In the genomic region with DNA sequence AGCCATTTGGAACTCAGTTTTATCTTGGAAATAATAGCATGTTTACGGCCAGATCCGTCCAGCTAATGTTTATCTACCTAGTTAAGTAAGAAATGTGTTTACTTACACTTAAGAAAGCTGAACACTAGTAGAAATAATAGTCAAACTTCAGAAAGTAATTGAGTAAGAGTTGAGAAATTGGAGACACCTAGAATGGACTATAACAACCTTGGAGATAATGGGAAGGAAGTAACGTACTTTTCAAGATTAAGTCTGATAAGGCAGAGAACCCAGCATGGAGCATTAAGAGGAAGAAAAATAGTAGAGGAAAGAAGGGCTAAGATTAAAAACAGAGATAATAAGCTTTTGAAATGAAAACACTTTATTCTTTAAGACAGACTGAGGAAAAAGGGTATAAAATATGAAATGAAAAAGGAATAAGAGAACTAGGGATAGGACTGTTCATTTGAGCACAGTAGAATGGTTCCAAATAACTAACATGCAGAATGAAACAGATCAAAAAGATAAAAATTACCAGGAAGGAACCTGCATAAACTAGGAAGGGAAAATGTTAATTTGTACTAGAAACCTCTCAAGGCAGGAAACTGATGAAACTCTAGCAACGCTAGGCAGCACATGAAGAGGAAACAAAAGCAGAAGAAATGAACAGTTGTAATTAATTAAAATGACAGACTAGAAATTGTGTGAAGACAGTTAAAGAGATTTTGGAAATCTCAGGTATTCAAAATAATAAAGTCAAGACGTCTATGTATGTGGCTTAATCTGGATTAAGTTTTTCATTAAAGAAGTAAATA, we compare ENCODE assay signal across 13 cellular contexts.
DNase-seq lines count a peak whose midpoint lies in the region; ATAC-seq, FAIRE-seq and TF ChIP-seq lines count a peak whose summit lies in the region.
"Had no signal": no experiment of that assay in that cellular context is flagged by ENCODE, and none has a peak within 500 bp of the region (broad histone marks: within the 10 kb centered on the region; RNA-seq: fewer than 3 reads in every experiment).

No MANE protein-coding gene starts in this region.

- H4K20me1 ChIP-seq in K562 (replicated peaks; ENCODE audit: control insufficient read depth, insufficient read depth, low read length), result no peaks in the 10 kb centered on the region
- H4K20me1 ChIP-seq in osteoblast (ENCODE audit: insufficient read depth, low read length), result peaks cover 6% of the 10 kb centered on the region

- H3K4me3 ChIP-seq in K562 (no peak overlapping the region), mucosa of descending colon (no peak overlapping the region), osteoblast (ENCODE audit: insufficient read depth, low read length) (no peak overlapping the region)
- H3K4me3 ChIP-seq: cardiac muscle cell, GM23248 had no signal

- no peak for DNase-seq in activated T-cell treated with anti-CD3 and anti-CD28 coated beads, Interleukin-2, amount 50 U/mL, for 72 hours
- DNase-seq in activated T-cell treated with anti-CD3 and anti-CD28 coated beads, Interleukin-2, amount 50 U/mL, for 1 hour, result no peak
- peak; percentile 55 for DNase-seq in OCI-M1 (lab: John Stamatoyannopoulos, UW)
- no peak for DNase-seq in K562 (ENCODE audit: extremely low read depth in 1 of 4, low spot score in 3 of 4)
- no peak for DNase-seq in stimulated activated naive CD8-positive, alpha-beta T cell treated with anti-CD3 and anti-CD28 coated beads, Interleukin-15, amount 100 ng/mL, for 72 hours
- no peak for DNase-seq in mucosa of descending colon
- no peak for DNase-seq in osteoblast (ENCODE audit: insufficient read length, low spot score, missing footprints)
- no peak for DNase-seq in NCI-H1694 (lab: John Stamatoyannopoulos, UW)
- DNase-seq: GM23248, IMR-90, nucleus accumbens had no signal

- no peaks in the 10 kb centered on the region for H3K9me1 ChIP-seq in K562 (ENCODE audit: control insufficient read depth, insufficient read depth, low read length)

- H3K4me3 Mint-ChIP-seq in activated T-cell treated with anti-CD3 and anti-CD28 coated beads, Interleukin-2, amount 50 U/mL, for 72 hours, result peak overlapping the region; percentile 42 to 77
- H3K4me3 Mint-ChIP-seq in stimulated activated naive CD8-positive, alpha-beta T cell treated with anti-CD3 and anti-CD28 coated beads, Interleukin-15, amount 100 ng/mL, for 72 hours, result peak overlapping the region; percentile 46 to 83

- peak; percentile 37; the same call in 1 of the 2 replicates for TF ChIP-seq EP300 in K562 (IDR thresholded peaks at IDR 0.05; ENCODE audit: low read length)

- H3K36me3 ChIP-seq in K562 (ENCODE audit: control insufficient read depth, insufficient read depth, low read length) (no peaks in the 10 kb centered on the region), mucosa of descending colon (ENCODE audit: low read depth) (no peaks in the 10 kb centered on the region), osteoblast (ENCODE audit: insufficient read depth, low read length) (no peaks in the 10 kb centered on the region)
- H3K36me3 ChIP-seq: cardiac muscle cell had no signal

- H3K27me3 ChIP-seq in K562 (ENCODE audit: control insufficient read depth in 2 of 2, insufficient read depth in 2 of 2, low read length in 2 of 2), result no peaks in the 10 kb centered on the region
- H3K27me3 ChIP-seq in osteoblast (ENCODE audit: insufficient read depth, low read length), result no peaks in the 10 kb centered on the region
- H3K27me3 ChIP-seq: cardiac muscle cell had no signal

- H3K9ac ChIP-seq in K562 (ENCODE audit: insufficient read depth in 1 of 2, low read depth in 2 of 2, low read length in 2 of 2), result no peak overlapping the region
- H3K9ac ChIP-seq: GM23248 had no signal

- POLR2A ChIA-PET in K562 (lab: Yijun Ruan, JAX), result no interaction called here

- H3K4me1 Mint-ChIP-seq in activated T-cell treated with anti-CD3 and anti-CD28 coated beads, Interleukin-2, amount 50 U/mL, for 72 hours (ENCODE audit: low read depth), result peaks cover 56% of the 10 kb centered on the region
- H3K4me1 Mint-ChIP-seq in stimulated activated naive CD8-positive, alpha-beta T cell treated with anti-CD3 and anti-CD28 coated beads, Interleukin-15, amount 100 ng/mL, for 72 hours, result peaks cover 65% of the 10 kb centered on the region

- peak overlapping the region; percentile 79 for H3K27ac Mint-ChIP-seq in activated T-cell treated with anti-CD3 and anti-CD28 coated beads, Interleukin-2, amount 50 U/mL, for 72 hours
- peak overlapping the region; percentile 29 to 97 for H3K27ac Mint-ChIP-seq in stimulated activated naive CD8-positive, alpha-beta T cell treated with anti-CD3 and anti-CD28 coated beads, Interleukin-15, amount 100 ng/mL, for 72 hours

- peaks cover 0 to 2% of the 10 kb centered on the region in 2 donors for H3K9me3 Mint-ChIP-seq in activated T-cell treated with anti-CD3 and anti-CD28 coated beads, Interleukin-2, amount 50 U/mL, for 72 hours
- H3K9me3 Mint-ChIP-seq in stimulated activated naive CD8-positive, alpha-beta T cell treated with anti-CD3 and anti-CD28 coated beads, Interleukin-15, amount 100 ng/mL, for 72 hours, result no peaks in the 10 kb centered on the region

- peaks cover 0 to 2% of the 10 kb centered on the region in 2 donors for H3K36me3 Mint-ChIP-seq in activated T-cell treated with anti-CD3 and anti-CD28 coated beads, Interleukin-2, amount 50 U/mL, for 72 hours (ENCODE audit: insufficient read depth in 2 of 2)

- H3K27me3 Mint-ChIP-seq in activated T-cell treated with anti-CD3 and anti-CD28 coated beads, Interleukin-2, amount 50 U/mL, for 72 hours (ENCODE audit: low read depth), result no peaks in the 10 kb centered on the region
- H3K27me3 Mint-ChIP-seq in stimulated activated naive CD8-positive, alpha-beta T cell treated with anti-CD3 and anti-CD28 coated beads, Interleukin-15, amount 100 ng/mL, for 72 hours, result no peaks in the 10 kb centered on the region

- H3K27ac ChIP-seq in K562 (ENCODE audit: extremely low read depth, low read depth, low read length), result no peak overlapping the region
- no peak overlapping the region for H3K27ac ChIP-seq in osteoblast (ENCODE audit: low read depth, low read length)
- H3K27ac ChIP-seq: cardiac muscle cell, GM23248 had no signal

- BruUV-seq in K562 (replicated peaks; lab: Mats Ljungman, UMichigan), result no TSS peak

- FAIRE-seq in K562 (lab: Jason Lieb, UNC), result no peak

- H3K9me3 ChIP-seq in K562 (replicated peaks; ENCODE audit: control insufficient read depth, insufficient read depth, low read depth, low read length) (no peaks in the 10 kb centered on the region), mucosa of descending colon (no peaks in the 10 kb centered on the region), osteoblast (ENCODE audit: low read depth, low read length) (no peaks in the 10 kb centered on the region)

- no peak overlapping the region for H2AFZ ChIP-seq in K562 (ENCODE audit: low read depth, low read length)
- H2AFZ ChIP-seq in osteoblast (ENCODE audit: low read length), result no peak overlapping the region
- H2AFZ ChIP-seq: GM23248 had no signal

- H3K79me2 ChIP-seq in K562 (ENCODE audit: control insufficient read depth, insufficient read depth, low read length), result peaks cover 13% of the 10 kb centered on the region; the same call in 2 of the 3 replicates
- H3K79me2 ChIP-seq in osteoblast (ENCODE audit: insufficient read depth, low read length), result peaks cover 30% of the 10 kb centered on the region

- no peaks in the 10 kb centered on the region; a peak in 3 of 5 replicates for H3K4me1 ChIP-seq in K562 (replicated peaks in 1 of 2; ENCODE audit: control insufficient read depth in 2 of 2, insufficient read depth in 2 of 2, low read length in 2 of 2)
- peaks cover 6% of the 10 kb centered on the region for H3K4me1 ChIP-seq in mucosa of descending colon (ENCODE audit: low read depth)
- peaks cover 9% of the 10 kb centered on the region for H3K4me1 ChIP-seq in osteoblast (ENCODE audit: insufficient read depth, low read length)

- CTCF ChIA-PET in K562 (lab: Yijun Ruan, JAX; ENCODE audit: low intra/inter-chr PET ratio), result no interaction called here

- 10% methylated on average over 5 of the region's 5 CpGs for WGBS in K562 (ENCODE audit: insufficient coverage, low coverage, missing lambda C conversion rate)

- peak in 1 of 2 donors; percentile 52 for ATAC-seq in activated T-cell treated with anti-CD3 and anti-CD28 coated beads, Interleukin-2, amount 50 U/mL, for 72 hours (replicated peaks in 1 of 2)
- ATAC-seq in K562, result no peak
- ATAC-seq in stimulated activated naive CD8-positive, alpha-beta T cell treated with anti-CD3 and anti-CD28 coated beads, Interleukin-15, amount 100 ng/mL, for 72 hours, result peak; percentile 68
- no peak for ATAC-seq in mucosa of descending colon
- ATAC-seq: SK-N-SH treated with all-trans-retinoic acid at 6 μM for 48 hours had no signal

- in situ Hi-C loops in K562 (cut with MboI), result no loop called here

- no peak for TF ChIP-seq POLR2A in K562 (conservative IDR thresholded peaks at IDR 0.05)

- TF ChIP-seq RAD21 in K562 (CRISPR knock-in tag; conservative IDR thresholded peaks at IDR 0.05 in 1 of 2, IDR thresholded peaks at IDR 0.05 in 1 of 2), result no peak

- intact Hi-C loops in K562 (cut with micrococcal nuclease), result loop anchor here (5.0 to 10.0 kb wide), 2 partner anchors 33 to 661 kb away; no protein-coding TSS in a partner anchor
- intact Hi-C loops in mucosa of descending colon (cut with DNase I, micrococcal nuclease), result no loop called here

- TF ChIP-seq CTCF in K562 (IDR thresholded peaks at IDR 0.05 in 2 of 3, conservative IDR thresholded peaks at IDR 0.05 in 1 of 3; ENCODE audit: insufficient read depth in 2 of 3, low read depth in 1 of 3, low read length in 3 of 3) (no peak), mucosa of descending colon (IDR thresholded peaks at IDR 0.05) (no peak), osteoblast (IDR thresholded peaks at IDR 0.05; ENCODE audit: extremely low read depth, low read depth, low read length) (no peak)

- H3K4me2 ChIP-seq in K562 (ENCODE audit: insufficient read depth, low read length) (no peak overlapping the region), osteoblast (ENCODE audit: insufficient read depth, low read length) (no peak overlapping the region)

TF ChIP-seq in K562, 482 proteins besides CTCF, POLR2A, EP300 and RAD21 (continues in another document):
- TF ChIP-seq ZNF766 (CRISPR knock-in tag; conservative IDR thresholded peaks at IDR 0.05), result peak; percentile 43; the same call in 1 of the 2 replicates
- peak; percentile 33; the same call in 1 of the 2 replicates for TF ChIP-seq CC2D1A (IDR thresholded peaks at IDR 0.05)
- no peak for TF ChIP-seq BRD9 (IDR thresholded peaks at IDR 0.05; ENCODE audit: low read depth, partially characterized antibody)
- TF ChIP-seq CEBPB (tag; IDR thresholded peaks at IDR 0.05), result peak; percentile 15; the same call in 1 of the 2 replicates
- TF ChIP-seq BHLHE40 (IDR thresholded peaks at IDR 0.05; ENCODE audit: low read length), result no peak
- TF ChIP-seq STAG1 (CRISPR knock-in tag; IDR thresholded peaks at IDR 0.05; ENCODE audit: borderline replicate concordance), result no peak
- 0 out of 2 replicates have a peak, but pooled peaks have one; percentile 9 for TF ChIP-seq ETV1 (tag; conservative IDR thresholded peaks at IDR 0.05; ENCODE audit: low read depth)
- no peak for TF ChIP-seq MCM2 (IDR thresholded peaks at IDR 0.05; ENCODE audit: low read depth)
- TF ChIP-seq, protein P1, sequence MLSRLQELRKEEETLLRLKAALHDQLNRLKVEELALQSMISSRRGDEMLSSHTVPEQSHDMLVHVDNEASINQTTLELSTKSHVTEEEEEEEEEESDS (CRISPR knock-in tag; IDR thresholded peaks at IDR 0.05), result no peak
